ENCODE assay signal across 16 cellular contexts in the genomic region with DNA sequence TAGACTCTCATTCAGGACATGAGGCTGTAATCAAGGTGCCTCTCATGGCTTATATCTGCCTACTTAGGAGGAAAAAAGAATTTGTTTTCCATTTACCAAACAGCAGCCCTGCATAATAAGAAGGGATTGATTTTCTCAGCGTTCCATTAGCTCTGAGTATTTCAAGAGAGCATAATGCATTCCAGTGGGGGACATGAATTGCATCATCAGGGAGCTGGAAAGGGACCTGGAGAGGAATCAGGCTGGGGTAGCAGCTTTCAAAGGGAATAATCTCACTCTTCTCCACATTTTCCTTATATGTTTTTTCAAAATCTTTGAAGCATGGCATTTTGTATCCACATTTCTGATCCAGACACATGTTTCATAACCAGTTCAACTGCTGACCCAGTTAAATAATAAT.
DNase-seq lines count a peak whose midpoint lies in the region; ATAC-seq, FAIRE-seq and TF ChIP-seq lines count a peak whose summit lies in the region.
"Had no signal": no experiment of that assay in that cellular context is flagged by ENCODE, and none has a peak within 500 bp of the region (broad histone marks: within the 10 kb centered on the region; RNA-seq: fewer than 3 reads in every experiment).

No MANE protein-coding gene starts in this region.

- no peak for TF ChIP-seq CTCF in vagina (IDR thresholded peaks at IDR 0.05)

- no peak overlapping the region for H3K4me3 ChIP-seq in vagina
- H3K4me3 ChIP-seq: GM23338, SJSA1 had no signal

- H3K36me3 ChIP-seq in vagina: no peaks in the 10 kb centered on the region
- H3K36me3 ChIP-seq: SJSA1 had no signal

- DNase-seq in G401 (ENCODE audit: low spot score) (peak; percentile 3), astrocyte of the hippocampus (ENCODE audit: low read depth, low spot score) (peak; percentile 44), fibroblast of peridontal ligament (ENCODE audit: extremely low read depth) (peak; percentile 73), vagina (ENCODE audit: extremely low spot score in 2 of 2) (no peak), H54 (ENCODE audit: insufficient read length, low spot score) (no peak)
- DNase-seq in activated T-cell treated with anti-CD3 and anti-CD28 coated beads, Interleukin-2, amount 50 U/mL, for 1 hour: no peak
- DNase-seq: AML-193, DMS79, Karpas-422, NCI-H1436, NCI-H2081 had no signal

- intact Hi-C loops in vagina (cut with DNase I): no loop called here

- FAIRE-seq in H54 (lab: Jason Lieb, UNC): no peak

- no peak for ATAC-seq in HG03097 (IDR thresholded peaks at IDR 0.05; ENCODE audit: low FRiP score, unreplicated experiment)
- ATAC-seq: GM23338, Panc1 had no signal

- H3K27ac ChIP-seq in vagina: peak overlapping the region; percentile 15
- H3K27ac ChIP-seq: C4-2B, SJSA1 had no signal

- no peaks in the 10 kb centered on the region for H3K9me3 ChIP-seq in vagina
- H3K9me3 ChIP-seq: SJSA1 had no signal

- no peaks in the 10 kb centered on the region for H3K4me1 ChIP-seq in vagina
- H3K4me1 ChIP-seq: SJSA1 had no signal

- H3K27me3 ChIP-seq in vagina: no peaks in the 10 kb centered on the region
- H3K27me3 ChIP-seq: SJSA1 had no signal

- TF ChIP-seq POLR2A in vagina (IDR thresholded peaks at IDR 0.05): no peak
- TF ChIP-seq POLR2A in H54 (IDR thresholded peaks at IDR 0.05; ENCODE audit: low read depth, low read length): no peak

- in situ Hi-C loops in G401 (cut with HindIII; ENCODE audit: low sequenced_read_pairs): no loop called here

Comparison
In these comparisons a context has a peak if more than half of its experiments do, and no peak if none do; other contexts are left out.
1. DNase-seq: peak in G401 (single experiment), astrocyte of the hippocampus (single experiment) and fibroblast of peridontal ligament (single experiment); none in vagina (0 of 2), H54 (single experiment) and activated T-cell treated with anti-CD3 and anti-CD28 coated beads, Interleukin-2, amount 50 U/mL, for 1 hour (single experiment).